In genomic region chr5:1110260-1110929, GRCh38 we compare ENCODE assay signal across 8 cellular contexts. TPM values are rescaled to one million over a fixed set of nuclear protein-coding genes. Genes with fewer than 3 reads are reported as not detected.
DNase-seq lines count a peak whose midpoint lies in the region; ATAC-seq, FAIRE-seq and TF ChIP-seq lines count a peak whose summit lies in the region.

No MANE protein-coding gene starts in this region.

- H3K9me3 Mint-ChIP-seq in activated CD4-positive, alpha-beta T cell treated with anti-CD3 and anti-CD28 coated beads, Interleukin-2, amount 10 ng/mL, durations not matched to agents 24 days and 14 days = no peaks in the 10 kb centered on the region
- no peaks in the 10 kb centered on the region for H3K9me3 Mint-ChIP-seq in astrocyte (ENCODE audit: unreplicated experiment)

- no peaks in the 10 kb centered on the region for H3K9me3 ChIP-seq in astrocyte (ENCODE audit: insufficient read depth, low read depth, low read length)
- H3K9me3 ChIP-seq in thymus (ENCODE audit: control insufficient read depth) = no peaks in the 10 kb centered on the region

- no peaks in the 10 kb centered on the region for H3K79me2 ChIP-seq in astrocyte (ENCODE audit: insufficient read depth, low read length)

- CTCF ChIA-PET in HEK293T (lab: Yijun Ruan, JAX) = interaction anchor here (0.6 kb wide), 1 partner anchor 74 kb away, joined by 3 read pairs; no protein-coding TSS in a partner anchor

- POLR2A ChIA-PET in HEK293T (lab: Yijun Ruan, JAX) = no interaction called here

- H3K4me2 ChIP-seq in astrocyte (ENCODE audit: low read length) = peak overlapping the region; percentile 76

- H3K4me3 Mint-ChIP-seq in activated CD4-positive, alpha-beta T cell treated with anti-CD3 and anti-CD28 coated beads, Interleukin-2, amount 10 ng/mL, durations not matched to agents 24 days and 14 days = peak overlapping the region; percentile 91
- H3K4me3 Mint-ChIP-seq in astrocyte (ENCODE audit: unreplicated experiment) = peak overlapping the region; percentile 86

- H3K4me3 ChIP-seq in astrocyte (ENCODE audit: insufficient read depth, low read depth, low read length) (no peak overlapping the region), thymus (ENCODE audit: low read length) (peak overlapping the region; percentile 82)

- FAIRE-seq in astrocyte (lab: Jason Lieb, UNC) = no peak

- H3K36me3 Mint-ChIP-seq in activated CD4-positive, alpha-beta T cell treated with anti-CD3 and anti-CD28 coated beads, Interleukin-2, amount 10 ng/mL, durations not matched to agents 24 days and 14 days (ENCODE audit: low read depth) = peaks cover 2% of the 10 kb centered on the region
- peaks cover 3% of the 10 kb centered on the region for H3K36me3 Mint-ChIP-seq in astrocyte (ENCODE audit: low read depth, unreplicated experiment)

- H3K4me1 ChIP-seq in astrocyte (ENCODE audit: insufficient read depth, low read length) (no peaks in the 10 kb centered on the region), thymus (ENCODE audit: control insufficient read depth, insufficient read depth, low read length) (peaks cover 52% of the 10 kb centered on the region)

- H4K20me1 ChIP-seq in astrocyte (ENCODE audit: insufficient read depth, low read length) = peaks cover 5% of the 10 kb centered on the region

- no peak overlapping the region for H3K27ac ChIP-seq in astrocyte (ENCODE audit: low read depth, low read length)
- peak overlapping the region; percentile 25 for H3K27ac ChIP-seq in thymus (ENCODE audit: low read depth)

- peak overlapping the region; percentile 88 for H3K27ac Mint-ChIP-seq in activated CD4-positive, alpha-beta T cell treated with anti-CD3 and anti-CD28 coated beads, Interleukin-2, amount 10 ng/mL, durations not matched to agents 24 days and 14 days
- H3K27ac Mint-ChIP-seq in astrocyte (ENCODE audit: unreplicated experiment) = peak overlapping the region; percentile 18

- 73% methylated on average over 24 of the region's 24 CpGs for WGBS in thymus

- peaks cover 2% of the 10 kb centered on the region for H3K27me3 Mint-ChIP-seq in activated CD4-positive, alpha-beta T cell treated with anti-CD3 and anti-CD28 coated beads, Interleukin-2, amount 10 ng/mL, durations not matched to agents 24 days and 14 days
- H3K27me3 Mint-ChIP-seq in astrocyte (ENCODE audit: low read depth, unreplicated experiment) = peaks cover 7% of the 10 kb centered on the region

- peaks cover 40% of the 10 kb centered on the region for H3K4me1 Mint-ChIP-seq in activated CD4-positive, alpha-beta T cell treated with anti-CD3 and anti-CD28 coated beads, Interleukin-2, amount 10 ng/mL, durations not matched to agents 24 days and 14 days
- peaks cover 3% of the 10 kb centered on the region for H3K4me1 Mint-ChIP-seq in astrocyte (ENCODE audit: low read depth, unreplicated experiment)

- intact Hi-C loops in activated CD4-positive, alpha-beta T cell treated with anti-CD3 and anti-CD28 coated beads, Interleukin-2, amount 10 ng/mL, durations not matched to agents 24 days and 14 days (cut with micrococcal nuclease) = loop anchor here (10.0 kb wide), 1 partner anchor 204 kb away; no protein-coding TSS in a partner anchor

- no peak overlapping the region for H3K9ac ChIP-seq in astrocyte (ENCODE audit: low read length)

- no peak overlapping the region for H2AFZ ChIP-seq in astrocyte (ENCODE audit: low read depth, low read length)

- ATAC-seq in left lobe of liver (peak; percentile 11), GM21528 (IDR thresholded peaks at IDR 0.05; ENCODE audit: low FRiP score, unreplicated experiment) (no peak), HG03342 (IDR thresholded peaks at IDR 0.05; ENCODE audit: unreplicated experiment) (no peak)

- peak; percentile 67 for DNase-seq in activated CD4-positive, alpha-beta T cell treated with anti-CD3 and anti-CD28 coated beads, Interleukin-2, amount 10 ng/mL, durations not matched to agents 24 days and 14 days
- DNase-seq in activated CD4-positive, alpha-beta T cell treated with anti-CD3 and anti-CD28 coated beads, Interleukin-2, amount 50 U/mL, for 48 hours = no peak
- DNase-seq in astrocyte (ENCODE audit: low read depth) (no peak), left lobe of liver (ENCODE audit: low spot score) (no peak), HEK293T (ENCODE audit: extremely low spot score) (no peak)

- H3K36me3 ChIP-seq in astrocyte (ENCODE audit: insufficient read depth, low read length) (no peaks in the 10 kb centered on the region), thymus (ENCODE audit: control insufficient read depth, insufficient read depth) (no peaks in the 10 kb centered on the region)

- H3K27me3 ChIP-seq in astrocyte (ENCODE audit: insufficient read depth, low read length) (peaks cover 19% of the 10 kb centered on the region), thymus (ENCODE audit: control insufficient read depth, insufficient read depth) (no peaks in the 10 kb centered on the region)

- TF ChIP-seq CTCF in astrocyte (IDR thresholded peaks at IDR 0.05; ENCODE audit: insufficient read depth, low read depth, low read length) = no peak

TF ChIP-seq in HEK293T, 16 proteins besides CTCF, POLR2A, EP300 and RAD21:
- TF ChIP-seq ZNF384 (IDR thresholded peaks at IDR 0.05) = no peak
- no peak for TF ChIP-seq TARDBP (IDR thresholded peaks at IDR 0.05)
- TF ChIP-seq SP1 (IDR thresholded peaks at IDR 0.05) = no peak
- TF ChIP-seq L3MBTL2 (conservative IDR thresholded peaks at IDR 0.05) = no peak
- no peak for TF ChIP-seq NFRKB (IDR thresholded peaks at IDR 0.05)
- TF ChIP-seq CTBP1 (IDR thresholded peaks at IDR 0.05; ENCODE audit: borderline replicate concordance) = no peak
- no peak for TF ChIP-seq ELF4 (IDR thresholded peaks at IDR 0.05)
- TF ChIP-seq PKNOX1 (IDR thresholded peaks at IDR 0.05) = no peak
- no peak for TF ChIP-seq HDGF (IDR thresholded peaks at IDR 0.05; ENCODE audit: borderline replicate concordance)
- TF ChIP-seq BHLHE40 (IDR thresholded peaks at IDR 0.05; ENCODE audit: borderline replicate concordance) = no peak
- no peak for TF ChIP-seq ARNT (IDR thresholded peaks at IDR 0.05)
- TF ChIP-seq FOXM1 (IDR thresholded peaks at IDR 0.05; ENCODE audit: borderline replicate concordance) = no peak
- TF ChIP-seq LEF1 (IDR thresholded peaks at IDR 0.05; ENCODE audit: borderline replicate concordance) = no peak
- no peak for TF ChIP-seq FOXK2 (IDR thresholded peaks at IDR 0.05)
- no peak for TF ChIP-seq FOXA1 (IDR thresholded peaks at IDR 0.05)
- no peak for TF ChIP-seq SUZ12 (IDR thresholded peaks at IDR 0.05)

RNA-seq across cellular contexts. Expression of gene SLC12A7, which starts 1.5 kb away (rescaled TPM):
- total RNA-seq in activated CD4-positive, alpha-beta T cell treated with anti-CD3 and anti-CD28 coated beads, Interleukin-2, amount 10 ng/mL, durations not matched to agents 24 days and 14 days = 32.1 and 33.4 TPM in 2 replicates
- total RNA-seq in astrocyte (28.6 and 30.5 TPM in 2 replicates), left lobe of liver (56.5 TPM)
- polyA plus RNA-seq in thymus = 23.5 TPM
